8 cellular contexts compared by ENCODE assay signal in the genomic region with DNA sequence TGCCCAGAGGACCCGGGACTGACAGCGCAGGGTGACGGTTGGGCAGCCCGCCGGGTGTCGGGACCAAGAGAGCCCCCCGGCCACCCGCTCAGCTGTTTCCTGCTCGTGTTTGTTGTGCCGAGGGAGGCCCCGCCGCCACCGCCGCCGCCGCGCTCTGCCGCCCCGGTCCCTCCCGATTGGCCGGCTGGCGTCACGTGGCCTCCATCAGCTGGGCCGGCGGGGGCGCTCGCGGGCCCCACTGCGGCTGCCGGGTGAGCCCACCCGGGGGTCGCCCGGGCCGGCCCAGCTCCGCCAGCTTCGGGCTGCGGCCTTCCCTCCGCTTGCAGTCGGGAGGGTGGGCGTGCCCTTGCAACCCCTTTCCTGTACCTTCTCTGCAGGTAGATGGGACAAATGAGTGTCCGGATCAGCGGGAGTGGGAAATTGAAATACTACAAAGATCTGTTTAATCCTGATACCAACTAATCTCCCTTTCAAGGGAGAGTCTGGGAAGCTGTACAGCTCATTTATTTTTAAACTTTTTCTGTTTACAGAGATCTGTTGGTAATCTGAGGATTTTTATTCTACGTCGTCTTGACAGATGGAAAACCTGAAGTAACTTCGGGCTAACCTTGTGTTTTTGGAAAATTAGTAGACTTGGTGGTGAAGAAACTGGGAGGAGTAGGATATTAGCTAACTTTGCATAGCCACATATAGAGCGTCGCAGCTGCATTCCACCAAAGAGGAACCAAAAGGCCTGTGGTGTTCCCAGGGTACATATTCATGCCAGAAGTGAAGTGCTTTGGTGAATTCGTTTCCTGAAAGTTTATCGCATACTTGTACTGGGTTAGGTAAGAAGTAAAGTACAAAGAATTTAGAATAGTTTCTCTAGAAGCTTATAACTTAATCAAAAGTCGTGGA. TPM values are rescaled to one million over a fixed set of nuclear protein-coding genes. Genes with fewer than 3 reads are reported as not detected.
DNase-seq lines count a peak whose midpoint lies in the region; ATAC-seq lines count a peak whose summit lies in the region.

No MANE protein-coding gene starts in this region.

- H3K27me3 ChIP-seq in mononuclear cell (ENCODE audit: insufficient read depth, low read length) = no peaks in the 10 kb centered on the region

- peaks cover 46% of the 10 kb centered on the region for H3K4me1 ChIP-seq in mononuclear cell (ENCODE audit: insufficient read depth, low read length)

- no peak for ATAC-seq in activated CD4-positive, CD25-positive, alpha-beta regulatory T cell treated with anti-CD3 and anti-CD28 coated beads, Interleukin-2, amount 50 U/mL, for 24 hours
- ATAC-seq in HG03175 (IDR thresholded peaks at IDR 0.05; ENCODE audit: unreplicated experiment) = peak; percentile 17

- H3K9me3 ChIP-seq in mononuclear cell (ENCODE audit: low read depth, low read length) = no peaks in the 10 kb centered on the region

- peak; percentile 55 to 72 (median 66) for DNase-seq in activated CD4-positive, CD25-positive, alpha-beta regulatory T cell (lab: John Stamatoyannopoulos, UW)
- DNase-seq in NOMO-1 (lab: John Stamatoyannopoulos, UW; ENCODE audit: unreplicated experiment in 2 of 2) (peak; percentile 75), activated T-cell treated with anti-CD3 and anti-CD28 coated beads for 1 hour (ENCODE audit: low read depth) (peak; percentile 72), epidermal melanocyte (ENCODE audit: insufficient read length, low spot score) (peak; percentile 75)
- DNase-seq in stimulated activated CD8-positive, alpha-beta memory T cell treated with anti-CD3 and anti-CD28 coated beads, Interleukin-4, amount 100 ng/mL, for 1 hour (ENCODE audit: low read depth in 2 of 2, low spot score in 1 of 2) = peak; percentile 52 to 55

- peak overlapping the region; percentile 86 for H3K4me3 ChIP-seq in mononuclear cell (ENCODE audit: low read length)

RNA-seq across cellular contexts. Expression of gene YPEL5, which starts 1.2 kb away (rescaled TPM):
- 625 TPM for total RNA-seq in mononuclear cell
